In genomic region chr2:98842136-98842535, GRCh38 we compare ENCODE assay signal across 20 cellular contexts.
DNase-seq lines count a peak whose midpoint lies in the region; ATAC-seq, FAIRE-seq and TF ChIP-seq lines count a peak whose summit lies in the region.
"Had no signal": no experiment of that assay in that cellular context is flagged by ENCODE, and none has a peak within 500 bp of the region (broad histone marks: within the 10 kb centered on the region; RNA-seq: fewer than 3 reads in every experiment).

No MANE protein-coding gene starts in this region.

- FAIRE-seq in A549 (lab: Jason Lieb, UNC): no peak
- peak; percentile 96 for FAIRE-seq in islet of Langerhans (lab: Jason Lieb, UNC)
- FAIRE-seq: D721Med, GM12892, GM18507, HepG2 had no signal

- CTCF ChIA-PET in A549 (lab: Yijun Ruan, JAX) (no interaction called here), WTC11 (lab: Charles Lee) (interaction anchor here (1.0 kb wide), 1 partner anchor 193 kb away, joined by 4 read pairs; no protein-coding TSS in a partner anchor)
- CTCF ChIA-PET in activated CD4-positive, alpha-beta T cell treated with anti-CD3 and anti-CD28 coated beads for 36 hours (lab: Charles Lee): no interaction called here

- TF ChIP-seq POLR2A in A549 (IDR thresholded peaks at IDR 0.05; ENCODE audit: low read length): no peak

- ATAC-seq in A549 (no peak), WTC11 (no peak), left lobe of liver (no peak)
- no peak for ATAC-seq in activated CD4-positive, alpha-beta T cell treated with anti-CD3 and anti-CD28 coated beads for 36 hours
- ATAC-seq: HepG2 had no signal

- H3K4me3 ChIP-seq in A549: no peak overlapping the region
- H3K4me3 ChIP-seq: GM23248, HAP-1 had no signal

- DNase-seq in A549 (ENCODE audit: low read depth in 1 of 2, low spot score in 1 of 2): no peak
- no peak for DNase-seq in WTC11 (ENCODE audit: low spot score)
- DNase-seq in activated CD4-positive, alpha-beta T cell treated with anti-CD3 and anti-CD28 coated beads for 36 hours: no peak
- DNase-seq in hepatic stellate cell (ENCODE audit: low spot score): no peak
- no peak for DNase-seq in COLO829 (ENCODE audit: low spot score)
- DNase-seq in left lobe of liver (ENCODE audit: low spot score): no peak
- DNase-seq: 8988T; BE2C; C1 segment of cervical spinal cord; Caco-2; CD4-positive, CD25-positive, alpha-beta regulatory T cell; CD8-positive, alpha-beta memory T cell; GDM1; GM23248 had no signal

- peak overlapping the region; percentile 21; the same call in 1 of the 3 replicates for H3K4me2 ChIP-seq in A549

- H3K27ac Mint-ChIP-seq in WTC11: no peak overlapping the region
- no peak overlapping the region for H3K27ac Mint-ChIP-seq in activated CD4-positive, alpha-beta T cell treated with anti-CD3 and anti-CD28 coated beads for 36 hours
- H3K27ac Mint-ChIP-seq: CD4-positive, CD25-positive, alpha-beta regulatory T cell; CD8-positive, alpha-beta memory T cell had no signal

- intact Hi-C loops in activated CD4-positive, alpha-beta T cell treated with anti-CD3 and anti-CD28 coated beads for 36 hours (cut with DNase I, micrococcal nuclease): no loop called here

- H3K4me1 Mint-ChIP-seq in WTC11: no peaks in the 10 kb centered on the region
- peaks cover 1% of the 10 kb centered on the region for H3K4me1 Mint-ChIP-seq in activated CD4-positive, alpha-beta T cell treated with anti-CD3 and anti-CD28 coated beads for 36 hours

- H3K4me3 Mint-ChIP-seq in WTC11: no peak overlapping the region
- no peak overlapping the region for H3K4me3 Mint-ChIP-seq in activated CD4-positive, alpha-beta T cell treated with anti-CD3 and anti-CD28 coated beads for 36 hours
- H3K4me3 Mint-ChIP-seq: CD8-positive, alpha-beta memory T cell had no signal

- no peak for TF ChIP-seq CTCF in A549 (IDR thresholded peaks at IDR 0.05)
- TF ChIP-seq CTCF in WTC11 (IDR thresholded peaks at IDR 0.05): no peak

- H3K27ac ChIP-seq in A549: 0 out of 6 replicates have a peak overlapping the region, but pooled peaks have one; percentile 7 to 49
- H3K27ac ChIP-seq: GM23248 had no signal

- peaks cover 10% of the 10 kb centered on the region for H3K4me1 ChIP-seq in A549
- H3K4me1 ChIP-seq: BE2C, Caco-2, HAP-1 had no signal

- 71% methylated on average over 3 of the region's 3 CpGs for WGBS in A549 (ENCODE audit: missing lambda C conversion rate)

- no peak for TF ChIP-seq EP300 in A549 (IDR thresholded peaks at IDR 0.05)

- no peaks in the 10 kb centered on the region for H3K9me3 Mint-ChIP-seq in WTC11
- no peaks in the 10 kb centered on the region for H3K9me3 Mint-ChIP-seq in activated CD4-positive, alpha-beta T cell treated with anti-CD3 and anti-CD28 coated beads for 36 hours (ENCODE audit: low read depth)
- H3K9me3 Mint-ChIP-seq: CD4-positive, CD25-positive, alpha-beta regulatory T cell had no signal

- H3K9me3 ChIP-seq in A549: peaks cover 5% of the 10 kb centered on the region; the same call in 1 of the 3 replicates
- H3K9me3 ChIP-seq: BE2C, Caco-2, HAP-1 had no signal

- POLR2A ChIA-PET in A549 (lab: Yijun Ruan, JAX) (no interaction called here), WTC11 (lab: Charles Lee) (no interaction called here)
- POLR2A ChIA-PET in activated CD4-positive, alpha-beta T cell treated with anti-CD3 and anti-CD28 coated beads for 36 hours (lab: Charles Lee): no interaction called here

- no peaks in the 10 kb centered on the region for H3K36me3 Mint-ChIP-seq in WTC11
- no peaks in the 10 kb centered on the region for H3K36me3 Mint-ChIP-seq in activated CD4-positive, alpha-beta T cell treated with anti-CD3 and anti-CD28 coated beads for 36 hours (ENCODE audit: low read depth)
- H3K36me3 Mint-ChIP-seq: CD4-positive, CD25-positive, alpha-beta regulatory T cell; CD8-positive, alpha-beta memory T cell had no signal

- H3K27me3 Mint-ChIP-seq in WTC11 (ENCODE audit: low read depth): no peaks in the 10 kb centered on the region
- peaks cover 4% of the 10 kb centered on the region for H3K27me3 Mint-ChIP-seq in activated CD4-positive, alpha-beta T cell treated with anti-CD3 and anti-CD28 coated beads for 36 hours

- no peak for TF ChIP-seq RAD21 in A549 (conservative IDR thresholded peaks at IDR 0.05 in 1 of 2, IDR thresholded peaks at IDR 0.05 in 1 of 2)

TF ChIP-seq in A549, 52 proteins besides CTCF, POLR2A, EP300 and RAD21 (continues in another document):
- no peak for TF ChIP-seq HEYL (CRISPR knock-in tag; IDR thresholded peaks at IDR 0.05)
- no peak for TF ChIP-seq ELK1 (IDR thresholded peaks at IDR 0.05; ENCODE audit: low read depth, low read length)
- TF ChIP-seq ZFP36 (IDR thresholded peaks at IDR 0.05; ENCODE audit: borderline replicate concordance, partially characterized antibody): no peak
- TF ChIP-seq NPAS2 (CRISPR knock-in tag; IDR thresholded peaks at IDR 0.05; ENCODE audit: borderline replicate concordance): no peak
- no peak for TF ChIP-seq ZSCAN20 (CRISPR knock-in tag; IDR thresholded peaks at IDR 0.05)
- no peak for TF ChIP-seq MAZ (IDR thresholded peaks at IDR 0.05; ENCODE audit: borderline replicate concordance, low read depth, low read length)
- no peak for TF ChIP-seq USF2 (IDR thresholded peaks at IDR 0.05)
- no peak for TF ChIP-seq FOXS1 (CRISPR knock-in tag; IDR thresholded peaks at IDR 0.05)
- TF ChIP-seq ESRRA (IDR thresholded peaks at IDR 0.05; ENCODE audit: borderline replicate concordance, low read length): no peak

TF ChIP-seq in WTC11, 78 proteins besides CTCF, POLR2A, EP300 and RAD21:
- TF ChIP-seq HMGA2 (CRISPR knock-in tag; IDR thresholded peaks at IDR 0.05) (peak; percentile 93), CDX4 (CRISPR knock-in tag; IDR thresholded peaks at IDR 0.05; ENCODE audit: borderline replicate concordance) (no peak), AR (CRISPR knock-in tag; IDR thresholded peaks at IDR 0.05) (no peak)
